Comparison of ENCODE assay signal across 1 cellular context in the genomic region with DNA sequence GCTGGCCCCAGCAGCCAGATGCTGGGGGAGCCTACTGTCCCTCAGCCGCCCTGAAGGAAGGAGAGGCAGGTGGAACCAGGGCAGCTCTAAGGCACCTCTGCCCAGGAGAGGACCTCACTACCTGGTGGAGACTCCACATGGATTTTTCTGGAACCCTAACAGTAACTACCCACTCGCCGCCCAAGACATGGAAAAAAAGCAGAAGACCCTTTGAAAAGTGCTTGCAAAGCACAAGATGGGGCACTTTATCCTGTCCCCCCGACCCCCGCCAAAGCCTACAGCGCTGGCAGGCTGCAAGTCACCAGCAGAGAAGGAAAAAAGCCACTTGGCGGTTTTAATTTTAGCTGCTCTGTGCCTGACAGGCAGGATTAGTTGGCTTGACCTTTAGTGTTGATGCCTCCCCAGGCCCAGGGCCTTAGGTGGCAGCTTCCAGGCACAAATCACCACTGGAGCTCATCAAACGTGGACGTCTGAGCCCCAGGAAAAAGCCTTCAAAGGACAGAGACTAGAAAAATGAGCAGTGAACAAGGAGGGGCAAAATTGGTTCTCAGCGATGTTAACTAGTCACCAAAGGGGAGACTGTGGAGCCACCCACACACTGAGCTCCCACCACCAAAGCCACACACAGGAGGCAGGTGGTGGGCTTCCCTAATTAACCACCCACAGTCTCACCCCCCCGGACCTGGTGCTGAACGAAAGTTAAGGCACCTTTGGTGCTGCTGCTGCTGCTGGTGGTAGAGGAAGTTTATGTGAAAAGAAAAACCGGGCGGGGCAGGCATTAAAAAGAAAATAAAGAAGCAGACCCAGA.
A peak's percentile ranks its signal among the peaks of the same experiment; 100 is the strongest.
TF ChIP-seq lines count a peak whose summit lies in the region.

No MANE protein-coding gene starts in this region.

TF ChIP-seq in K562, 482 proteins besides CTCF, POLR2A, EP300 and RAD21:
- TF ChIP-seq, protein P1, sequence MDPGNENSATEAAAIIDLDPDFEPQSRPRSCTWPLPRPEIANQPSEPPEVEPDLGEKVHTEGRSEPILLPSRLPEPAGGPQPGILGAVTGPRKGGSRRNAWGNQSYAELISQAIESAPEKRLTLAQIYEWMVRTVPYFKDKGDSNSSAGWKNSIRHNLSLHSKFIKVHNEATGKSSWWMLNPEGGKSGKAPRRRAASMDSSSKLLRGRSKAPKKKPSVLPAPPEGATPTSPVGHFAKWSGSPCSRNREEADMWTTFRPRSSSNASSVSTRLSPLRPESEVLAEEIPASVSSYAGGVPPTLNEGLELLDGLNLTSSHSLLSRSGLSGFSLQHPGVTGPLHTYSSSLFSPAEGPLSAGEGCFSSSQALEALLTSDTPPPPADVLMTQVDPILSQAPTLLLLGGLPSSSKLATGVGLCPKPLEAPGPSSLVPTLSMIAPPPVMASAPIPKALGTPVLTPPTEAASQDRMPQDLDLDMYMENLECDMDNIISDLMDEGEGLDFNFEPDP (CRISPR knock-in tag; IDR thresholded peaks at IDR 0.05), result no peak
- TF ChIP-seq, protein P2, sequence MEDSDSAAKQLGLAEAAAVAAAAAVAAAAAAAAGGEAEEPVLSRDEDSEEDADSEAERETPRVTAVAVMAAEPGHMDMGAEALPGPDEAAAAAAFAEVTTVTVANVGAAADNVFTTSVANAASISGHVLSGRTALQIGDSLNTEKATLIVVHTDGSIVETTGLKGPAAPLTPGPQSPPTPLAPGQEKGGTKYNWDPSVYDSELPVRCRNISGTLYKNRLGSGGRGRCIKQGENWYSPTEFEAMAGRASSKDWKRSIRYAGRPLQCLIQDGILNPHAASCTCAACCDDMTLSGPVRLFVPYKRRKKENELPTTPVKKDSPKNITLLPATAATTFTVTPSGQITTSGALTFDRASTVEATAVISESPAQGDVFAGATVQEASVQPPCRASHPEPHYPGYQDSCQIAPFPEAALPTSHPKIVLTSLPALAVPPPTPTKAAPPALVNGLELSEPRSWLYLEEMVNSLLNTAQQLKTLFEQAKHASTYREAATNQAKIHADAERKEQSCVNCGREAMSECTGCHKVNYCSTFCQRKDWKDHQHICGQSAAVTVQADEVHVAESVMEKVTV (CRISPR knock-in tag; IDR thresholded peaks at IDR 0.05), result no peak
- TF ChIP-seq, protein P3, sequence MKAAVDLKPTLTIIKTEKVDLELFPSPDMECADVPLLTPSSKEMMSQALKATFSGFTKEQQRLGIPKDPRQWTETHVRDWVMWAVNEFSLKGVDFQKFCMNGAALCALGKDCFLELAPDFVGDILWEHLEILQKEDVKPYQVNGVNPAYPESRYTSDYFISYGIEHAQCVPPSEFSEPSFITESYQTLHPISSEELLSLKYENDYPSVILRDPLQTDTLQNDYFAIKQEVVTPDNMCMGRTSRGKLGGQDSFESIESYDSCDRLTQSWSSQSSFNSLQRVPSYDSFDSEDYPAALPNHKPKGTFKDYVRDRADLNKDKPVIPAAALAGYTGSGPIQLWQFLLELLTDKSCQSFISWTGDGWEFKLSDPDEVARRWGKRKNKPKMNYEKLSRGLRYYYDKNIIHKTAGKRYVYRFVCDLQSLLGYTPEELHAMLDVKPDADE (conservative IDR thresholded peaks at IDR 0.05; ENCODE audit: control insufficient read depth, low read depth, low read length), result 0 out of 2 replicates have a peak, but pooled peaks have one; percentile 19
- TF ChIP-seq RBFOX2 (IDR thresholded peaks at IDR 0.05; ENCODE audit: low read depth, low read length) (peak; percentile 21), ZNF431 (CRISPR knock-in tag; IDR thresholded peaks at IDR 0.05) (no peak), ZNF165 (CRISPR knock-in tag; IDR thresholded peaks at IDR 0.05; ENCODE audit: borderline replicate concordance) (no peak), SOX6 (IDR thresholded peaks at IDR 0.05) (no peak), MYBL2 (IDR thresholded peaks at IDR 0.05; ENCODE audit: low read depth) (no peak), MYBL2 (CRISPR knock-in tag; IDR thresholded peaks at IDR 0.05; ENCODE audit: borderline replicate concordance) (no peak), ZNF239 (CRISPR knock-in tag; IDR thresholded peaks at IDR 0.05) (no peak), POLR2G (IDR thresholded peaks at IDR 0.05; ENCODE audit: low read depth, low read length) (peak; percentile 12; the same call in 1 of the 2 replicates), EGR1 (conservative IDR thresholded peaks at IDR 0.05) (0 out of 2 replicates have a peak, but pooled peaks have one; percentile 19), SUPT5H (IDR thresholded peaks at IDR 0.05) (peak; percentile 40; the same call in 1 of the 2 replicates), SIX5 (IDR thresholded peaks at IDR 0.05; ENCODE audit: borderline replicate concordance in 1 of 2, insufficient read depth in 1 of 2, low read depth in 1 of 2, low read length in 2 of 2) (no peak), PTRF (tag; IDR thresholded peaks at IDR 0.05) (no peak), SMC3 (conservative IDR thresholded peaks at IDR 0.05; ENCODE audit: insufficient read depth, low read depth, low read length) (no peak), ZNF3 (CRISPR knock-in tag; IDR thresholded peaks at IDR 0.05) (no peak), CHD2 (IDR thresholded peaks at IDR 0.05; ENCODE audit: low read depth, low read length) (no peak), ZNF134 (CRISPR knock-in tag; conservative IDR thresholded peaks at IDR 0.05) (no peak), KLF1 (tag; IDR thresholded peaks at IDR 0.05) (no peak), SAP30 (IDR thresholded peaks at IDR 0.05; ENCODE audit: borderline replicate concordance, insufficient read depth, low read depth, low read length, poor library complexity, severe bottlenecking) (no peak)
- TF ChIP-seq, protein P4, sequence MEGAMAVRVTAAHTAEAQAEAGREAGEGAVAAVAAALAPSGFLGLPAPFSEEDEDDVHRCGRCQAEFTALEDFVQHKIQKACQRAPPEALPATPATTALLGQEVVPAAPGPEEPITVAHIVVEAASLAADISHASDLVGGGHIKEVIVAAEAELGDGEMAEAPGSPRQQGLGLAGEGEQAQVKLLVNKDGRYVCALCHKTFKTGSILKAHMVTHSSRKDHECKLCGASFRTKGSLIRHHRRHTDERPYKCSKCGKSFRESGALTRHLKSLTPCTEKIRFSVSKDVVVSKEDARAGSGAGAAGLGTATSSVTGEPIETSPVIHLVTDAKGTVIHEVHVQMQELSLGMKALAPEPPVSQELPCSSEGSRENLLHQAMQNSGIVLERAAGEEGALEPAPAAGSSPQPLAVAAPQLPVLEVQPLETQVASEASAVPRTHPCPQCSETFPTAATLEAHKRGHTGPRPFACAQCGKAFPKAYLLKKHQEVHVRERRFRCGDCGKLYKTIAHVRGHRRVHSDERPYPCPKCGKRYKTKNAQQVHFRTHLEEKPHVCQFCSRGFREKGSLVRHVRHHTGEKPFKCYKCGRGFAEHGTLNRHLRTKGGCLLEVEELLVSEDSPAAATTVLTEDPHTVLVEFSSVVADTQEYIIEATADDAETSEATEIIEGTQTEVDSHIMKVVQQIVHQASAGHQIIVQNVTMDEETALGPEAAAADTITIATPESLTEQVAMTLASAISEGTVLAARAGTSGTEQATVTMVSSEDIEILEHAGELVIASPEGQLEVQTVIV (CRISPR knock-in tag; IDR thresholded peaks at IDR 0.05; ENCODE audit: borderline replicate concordance), result no peak
- TF ChIP-seq, protein P5, sequence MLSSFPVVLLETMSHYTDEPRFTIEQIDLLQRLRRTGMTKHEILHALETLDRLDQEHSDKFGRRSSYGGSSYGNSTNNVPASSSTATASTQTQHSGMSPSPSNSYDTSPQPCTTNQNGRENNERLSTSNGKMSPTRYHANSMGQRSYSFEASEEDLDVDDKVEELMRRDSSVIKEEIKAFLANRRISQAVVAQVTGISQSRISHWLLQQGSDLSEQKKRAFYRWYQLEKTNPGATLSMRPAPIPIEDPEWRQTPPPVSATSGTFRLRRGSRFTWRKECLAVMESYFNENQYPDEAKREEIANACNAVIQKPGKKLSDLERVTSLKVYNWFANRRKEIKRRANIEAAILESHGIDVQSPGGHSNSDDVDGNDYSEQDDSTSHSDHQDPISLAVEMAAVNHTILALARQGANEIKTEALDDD (IDR thresholded peaks at IDR 0.05), result 0 out of 2 replicates have a peak, but pooled peaks have one; percentile 13
- TF ChIP-seq, protein P6, sequence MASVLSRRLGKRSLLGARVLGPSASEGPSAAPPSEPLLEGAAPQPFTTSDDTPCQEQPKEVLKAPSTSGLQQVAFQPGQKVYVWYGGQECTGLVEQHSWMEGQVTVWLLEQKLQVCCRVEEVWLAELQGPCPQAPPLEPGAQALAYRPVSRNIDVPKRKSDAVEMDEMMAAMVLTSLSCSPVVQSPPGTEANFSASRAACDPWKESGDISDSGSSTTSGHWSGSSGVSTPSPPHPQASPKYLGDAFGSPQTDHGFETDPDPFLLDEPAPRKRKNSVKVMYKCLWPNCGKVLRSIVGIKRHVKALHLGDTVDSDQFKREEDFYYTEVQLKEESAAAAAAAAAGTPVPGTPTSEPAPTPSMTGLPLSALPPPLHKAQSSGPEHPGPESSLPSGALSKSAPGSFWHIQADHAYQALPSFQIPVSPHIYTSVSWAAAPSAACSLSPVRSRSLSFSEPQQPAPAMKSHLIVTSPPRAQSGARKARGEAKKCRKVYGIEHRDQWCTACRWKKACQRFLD (CRISPR knock-in tag; IDR thresholded peaks at IDR 0.05), result 0 out of 2 replicates have a peak, but pooled peaks have one; percentile 12
- TF ChIP-seq, protein P7, sequence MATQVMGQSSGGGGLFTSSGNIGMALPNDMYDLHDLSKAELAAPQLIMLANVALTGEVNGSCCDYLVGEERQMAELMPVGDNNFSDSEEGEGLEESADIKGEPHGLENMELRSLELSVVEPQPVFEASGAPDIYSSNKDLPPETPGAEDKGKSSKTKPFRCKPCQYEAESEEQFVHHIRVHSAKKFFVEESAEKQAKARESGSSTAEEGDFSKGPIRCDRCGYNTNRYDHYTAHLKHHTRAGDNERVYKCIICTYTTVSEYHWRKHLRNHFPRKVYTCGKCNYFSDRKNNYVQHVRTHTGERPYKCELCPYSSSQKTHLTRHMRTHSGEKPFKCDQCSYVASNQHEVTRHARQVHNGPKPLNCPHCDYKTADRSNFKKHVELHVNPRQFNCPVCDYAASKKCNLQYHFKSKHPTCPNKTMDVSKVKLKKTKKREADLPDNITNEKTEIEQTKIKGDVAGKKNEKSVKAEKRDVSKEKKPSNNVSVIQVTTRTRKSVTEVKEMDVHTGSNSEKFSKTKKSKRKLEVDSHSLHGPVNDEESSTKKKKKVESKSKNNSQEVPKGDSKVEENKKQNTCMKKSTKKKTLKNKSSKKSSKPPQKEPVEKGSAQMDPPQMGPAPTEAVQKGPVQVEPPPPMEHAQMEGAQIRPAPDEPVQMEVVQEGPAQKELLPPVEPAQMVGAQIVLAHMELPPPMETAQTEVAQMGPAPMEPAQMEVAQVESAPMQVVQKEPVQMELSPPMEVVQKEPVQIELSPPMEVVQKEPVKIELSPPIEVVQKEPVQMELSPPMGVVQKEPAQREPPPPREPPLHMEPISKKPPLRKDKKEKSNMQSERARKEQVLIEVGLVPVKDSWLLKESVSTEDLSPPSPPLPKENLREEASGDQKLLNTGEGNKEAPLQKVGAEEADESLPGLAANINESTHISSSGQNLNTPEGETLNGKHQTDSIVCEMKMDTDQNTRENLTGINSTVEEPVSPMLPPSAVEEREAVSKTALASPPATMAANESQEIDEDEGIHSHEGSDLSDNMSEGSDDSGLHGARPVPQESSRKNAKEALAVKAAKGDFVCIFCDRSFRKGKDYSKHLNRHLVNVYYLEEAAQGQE (CRISPR knock-in tag; IDR thresholded peaks at IDR 0.05; ENCODE audit: low read depth), result no peak
- TF ChIP-seq, protein P8, sequence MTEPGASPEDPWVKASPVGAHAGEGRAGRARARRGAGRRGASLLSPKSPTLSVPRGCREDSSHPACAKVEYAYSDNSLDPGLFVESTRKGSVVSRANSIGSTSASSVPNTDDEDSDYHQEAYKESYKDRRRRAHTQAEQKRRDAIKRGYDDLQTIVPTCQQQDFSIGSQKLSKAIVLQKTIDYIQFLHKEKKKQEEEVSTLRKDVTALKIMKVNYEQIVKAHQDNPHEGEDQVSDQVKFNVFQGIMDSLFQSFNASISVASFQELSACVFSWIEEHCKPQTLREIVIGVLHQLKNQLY (CRISPR knock-in tag; conservative IDR thresholded peaks at IDR 0.05), result no peak
- TF ChIP-seq, protein P9, sequence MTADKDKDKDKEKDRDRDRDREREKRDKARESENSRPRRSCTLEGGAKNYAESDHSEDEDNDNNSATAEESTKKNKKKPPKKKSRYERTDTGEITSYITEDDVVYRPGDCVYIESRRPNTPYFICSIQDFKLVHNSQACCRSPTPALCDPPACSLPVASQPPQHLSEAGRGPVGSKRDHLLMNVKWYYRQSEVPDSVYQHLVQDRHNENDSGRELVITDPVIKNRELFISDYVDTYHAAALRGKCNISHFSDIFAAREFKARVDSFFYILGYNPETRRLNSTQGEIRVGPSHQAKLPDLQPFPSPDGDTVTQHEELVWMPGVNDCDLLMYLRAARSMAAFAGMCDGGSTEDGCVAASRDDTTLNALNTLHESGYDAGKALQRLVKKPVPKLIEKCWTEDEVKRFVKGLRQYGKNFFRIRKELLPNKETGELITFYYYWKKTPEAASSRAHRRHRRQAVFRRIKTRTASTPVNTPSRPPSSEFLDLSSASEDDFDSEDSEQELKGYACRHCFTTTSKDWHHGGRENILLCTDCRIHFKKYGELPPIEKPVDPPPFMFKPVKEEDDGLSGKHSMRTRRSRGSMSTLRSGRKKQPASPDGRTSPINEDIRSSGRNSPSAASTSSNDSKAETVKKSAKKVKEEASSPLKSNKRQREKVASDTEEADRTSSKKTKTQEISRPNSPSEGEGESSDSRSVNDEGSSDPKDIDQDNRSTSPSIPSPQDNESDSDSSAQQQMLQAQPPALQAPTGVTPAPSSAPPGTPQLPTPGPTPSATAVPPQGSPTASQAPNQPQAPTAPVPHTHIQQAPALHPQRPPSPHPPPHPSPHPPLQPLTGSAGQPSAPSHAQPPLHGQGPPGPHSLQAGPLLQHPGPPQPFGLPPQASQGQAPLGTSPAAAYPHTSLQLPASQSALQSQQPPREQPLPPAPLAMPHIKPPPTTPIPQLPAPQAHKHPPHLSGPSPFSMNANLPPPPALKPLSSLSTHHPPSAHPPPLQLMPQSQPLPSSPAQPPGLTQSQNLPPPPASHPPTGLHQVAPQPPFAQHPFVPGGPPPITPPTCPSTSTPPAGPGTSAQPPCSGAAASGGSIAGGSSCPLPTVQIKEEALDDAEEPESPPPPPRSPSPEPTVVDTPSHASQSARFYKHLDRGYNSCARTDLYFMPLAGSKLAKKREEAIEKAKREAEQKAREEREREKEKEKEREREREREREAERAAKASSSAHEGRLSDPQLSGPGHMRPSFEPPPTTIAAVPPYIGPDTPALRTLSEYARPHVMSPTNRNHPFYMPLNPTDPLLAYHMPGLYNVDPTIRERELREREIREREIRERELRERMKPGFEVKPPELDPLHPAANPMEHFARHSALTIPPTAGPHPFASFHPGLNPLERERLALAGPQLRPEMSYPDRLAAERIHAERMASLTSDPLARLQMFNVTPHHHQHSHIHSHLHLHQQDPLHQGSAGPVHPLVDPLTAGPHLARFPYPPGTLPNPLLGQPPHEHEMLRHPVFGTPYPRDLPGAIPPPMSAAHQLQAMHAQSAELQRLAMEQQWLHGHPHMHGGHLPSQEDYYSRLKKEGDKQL (CRISPR knock-in tag; IDR thresholded peaks at IDR 0.05; ENCODE audit: borderline replicate concordance), result no peak
